ENCODE assay signal across 8 cellular contexts in the genomic region with DNA sequence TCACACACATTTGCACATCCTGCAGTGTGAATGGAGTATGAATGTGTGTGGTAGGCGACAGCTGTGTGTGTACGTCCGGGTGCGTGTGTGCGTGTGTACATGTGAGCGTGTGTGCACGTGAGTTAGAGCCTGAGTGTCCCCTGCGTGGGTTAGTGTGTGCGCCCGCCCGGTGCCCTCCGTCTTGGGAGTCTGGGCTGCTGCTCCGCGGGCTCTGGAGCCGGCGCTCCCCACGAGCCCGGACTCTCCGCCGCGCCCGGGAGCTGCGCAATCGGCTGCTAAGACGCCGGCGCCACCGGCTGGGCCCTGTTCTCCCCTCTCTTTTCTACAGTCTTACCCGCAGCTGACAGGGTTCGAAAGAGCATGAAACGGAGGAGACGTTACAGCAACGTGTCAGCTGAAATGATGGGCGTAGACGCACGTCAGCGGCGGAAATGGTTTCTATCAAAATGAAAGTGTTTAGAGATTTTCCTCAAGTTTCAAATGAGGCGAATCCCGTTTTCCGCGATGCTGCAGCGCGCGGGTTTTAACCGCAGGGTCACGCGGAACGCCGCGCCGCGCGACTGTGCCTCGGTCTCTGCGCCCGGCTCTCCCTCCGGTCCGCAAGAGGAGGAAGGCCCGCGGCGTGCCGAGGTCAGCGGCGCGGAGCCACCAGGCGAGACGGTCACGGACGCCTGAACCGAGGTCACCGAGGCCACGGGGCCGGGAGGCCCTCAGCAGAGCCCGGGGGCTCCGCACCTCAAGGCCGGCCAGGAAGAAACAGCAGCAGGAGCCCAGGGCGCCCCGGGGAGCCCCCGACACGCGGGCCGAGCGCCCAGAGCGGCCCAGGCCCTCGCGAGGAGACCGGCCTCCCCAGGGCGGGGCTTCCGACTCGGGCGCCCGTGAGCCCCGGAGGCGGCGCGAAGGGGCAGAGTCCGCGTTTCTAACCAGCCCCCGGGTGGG.
DNase-seq lines count a peak whose midpoint lies in the region; ATAC-seq and TF ChIP-seq lines count a peak whose summit lies in the region.

No MANE protein-coding gene starts in this region.

- peak overlapping the region; percentile 87 for H3K4me3 Mint-ChIP-seq in CD8-positive, alpha-beta T cell
- peak overlapping the region; percentile 74 for H3K4me3 Mint-ChIP-seq in T-helper 1 cell treated with Interleukin-12 subunit alpha and Interleukin-12 subunit beta and Interleukin-4 antibody, amounts not matched to agents 30 μg/mL and 1 μg/mL, for 36 hours

- H3K27ac ChIP-seq in CD8-positive, alpha-beta T cell (ENCODE audit: low read depth, low read length): peak overlapping the region; percentile 98
- H3K27ac ChIP-seq in HCT116 (ENCODE audit: low read depth, low read length) (peak overlapping the region; percentile 29; the same call in 1 of the 2 replicates), skeletal muscle tissue (ENCODE audit: low read depth, low read length) (no peak overlapping the region)

- no TSS peak for BruUV-seq in HCT116 (replicated peaks; lab: Mats Ljungman, UMichigan)

- H3K79me2 ChIP-seq in HCT116 (ENCODE audit: insufficient read depth, low read length): no peaks in the 10 kb centered on the region

- H3K9me2 ChIP-seq in HCT116 (ENCODE audit: insufficient read depth): no peaks in the 10 kb centered on the region

- H3K9ac ChIP-seq in HCT116 (ENCODE audit: low read length) (peak overlapping the region; percentile 57), skeletal muscle tissue (ENCODE audit: low read depth in 1 of 3, low read length in 3 of 3) (peak overlapping the region in 2 of 3 donors; percentile 50 to 56)

- H3K4me1 Mint-ChIP-seq in CD8-positive, alpha-beta T cell (ENCODE audit: low read depth): peaks cover 11% of the 10 kb centered on the region
- no peaks in the 10 kb centered on the region for H3K4me1 Mint-ChIP-seq in T-helper 1 cell treated with Interleukin-12 subunit alpha and Interleukin-12 subunit beta and Interleukin-4 antibody, amounts not matched to agents 30 μg/mL and 1 μg/mL, for 36 hours (ENCODE audit: low read depth)

- CTCF ChIA-PET in CD8-positive, alpha-beta T cell (lab: Charles Lee): no interaction called here
- CTCF ChIA-PET in HCT116 (lab: Charles Lee): no interaction called here

- intact Hi-C loops in CD8-positive, alpha-beta T cell (cut with DNase I, micrococcal nuclease): loop anchor here (2.0 to 10.0 kb wide), 4 partner anchors 147 to 920 kb away; a partner anchor contains a TSS
- intact Hi-C loops in HCT116 (cut with micrococcal nuclease): no loop called here

- POLR2A ChIA-PET in CD8-positive, alpha-beta T cell (lab: Charles Lee): interaction anchor here (0.5 to 1.8 kb wide), 3 partner anchors 78 to 307 kb away, joined by 3 to 5 read pairs (median 3); a partner anchor contains a TSS
- POLR2A ChIA-PET in HCT116 (lab: Charles Lee): no interaction called here

- H3K9me3 ChIP-seq in CD8-positive, alpha-beta T cell (ENCODE audit: low read length): no peaks in the 10 kb centered on the region
- H3K9me3 ChIP-seq in HCT116 (ENCODE audit: control insufficient read depth in 1 of 2, insufficient read depth in 1 of 2, low read depth in 1 of 2, low read length in 2 of 2) (no peaks in the 10 kb centered on the region), iPS-18c (ENCODE audit: control insufficient read depth, insufficient read depth, low read length) (peaks cover 4% of the 10 kb centered on the region), skeletal muscle tissue (ENCODE audit: control insufficient read depth in 3 of 3, low read length in 3 of 3) (peaks cover 0 to 4% (median 2%) of the 10 kb centered on the region in 3 donors)

- peak; percentile 68 for ATAC-seq in CD8-positive, alpha-beta T cell
- peak; percentile 82 for ATAC-seq in HCT116

- peak overlapping the region; percentile 91 for H3K4me2 ChIP-seq in HCT116 (ENCODE audit: low read length)

- H3K27me3 ChIP-seq in CD8-positive, alpha-beta T cell (ENCODE audit: insufficient read depth, low read length): no peaks in the 10 kb centered on the region
- peaks cover 4% of the 10 kb centered on the region; the same call in 1 of the 2 replicates for H3K27me3 ChIP-seq in HCT116 (ENCODE audit: insufficient read depth, low read length)
- H3K27me3 ChIP-seq in skeletal muscle tissue (ENCODE audit: control insufficient read depth in 3 of 3, insufficient read depth in 3 of 3, low read length in 3 of 3): peaks cover 44 to 77% (median 55%) of the 10 kb centered on the region in 3 donors

- H3K4me3 ChIP-seq in CD8-positive, alpha-beta T cell (ENCODE audit: low read depth, low read length): peak overlapping the region; percentile 98
- H3K4me3 ChIP-seq in HCT116 (replicated peaks in 1 of 2; ENCODE audit: low read depth in 1 of 2, low read length in 2 of 2): peak overlapping the region; percentile 46 to 63
- peak overlapping the region; percentile 50 for H3K4me3 ChIP-seq in iPS-18c (ENCODE audit: insufficient read depth, low read depth, low read length)
- H3K4me3 ChIP-seq in skeletal muscle tissue (ENCODE audit: low read length in 3 of 3): peak overlapping the region; percentile 68 to 70 (median 69)

- no peak for TF ChIP-seq POLR2A in HCT116 (IDR thresholded peaks at IDR 0.05; ENCODE audit: borderline replicate concordance, extremely low read depth, insufficient read depth, insufficient read length)

- peak overlapping the region; percentile 65 for H2AFZ ChIP-seq in HCT116 (ENCODE audit: low read depth, low read length, poor library complexity, severe bottlenecking)

- DNase-seq in CD8-positive, alpha-beta T cell: peak; percentile 30 to 77 (median 54)
- no peak for DNase-seq in HCT116 (ENCODE audit: low read depth, low spot score)
- peak; percentile 50 for DNase-seq in astrocyte of the hippocampus (ENCODE audit: low read depth, low spot score)
- no peak for DNase-seq in T1000 (lab: John Stamatoyannopoulos, UW)
- no peak for DNase-seq in GOT3 (lab: John Stamatoyannopoulos, UW)

- TF ChIP-seq CTCF in CD8-positive, alpha-beta T cell (IDR thresholded peaks at IDR 0.05): no peak
- TF ChIP-seq CTCF in HCT116 (IDR thresholded peaks at IDR 0.05 in 2 of 3, conservative IDR thresholded peaks at IDR 0.05 in 1 of 3; ENCODE audit: borderline replicate concordance in 1 of 3, insufficient read depth in 1 of 3, low read depth in 2 of 3, low read length in 2 of 3): no peak

- H3K4me1 ChIP-seq in CD8-positive, alpha-beta T cell (ENCODE audit: insufficient read depth, low read length): no peaks in the 10 kb centered on the region
- H3K4me1 ChIP-seq in HCT116 (ENCODE audit: control insufficient read depth in 1 of 2, insufficient read depth in 2 of 2, low read length in 2 of 2) (peaks cover 0 to 15% of the 10 kb centered on the region in 2 experiments; a peak in 2 of 4 replicates), skeletal muscle tissue (ENCODE audit: control insufficient read depth in 3 of 3, insufficient read depth in 3 of 3, low read length in 3 of 3) (peaks cover 4 to 9% (median 7%) of the 10 kb centered on the region in 3 donors)

- RAD21 ChIA-PET in HCT116 (lab: Charles Lee; ENCODE audit: low non-redundant PET in 1 of 2, low total read pairs in 2 of 2, uncharacterized antibody in 2 of 2, unreplicated experiment in 2 of 2): no interaction called here

- TF ChIP-seq RAD21 in HCT116 (IDR thresholded peaks at IDR 0.05; ENCODE audit: low read depth): no peak

- no peaks in the 10 kb centered on the region for H3K9me3 Mint-ChIP-seq in CD8-positive, alpha-beta T cell
- no peaks in the 10 kb centered on the region for H3K9me3 Mint-ChIP-seq in T-helper 1 cell treated with Interleukin-12 subunit alpha and Interleukin-12 subunit beta and Interleukin-4 antibody, amounts not matched to agents 30 μg/mL and 1 μg/mL, for 36 hours

- peaks cover 3% of the 10 kb centered on the region for H3K36me3 Mint-ChIP-seq in CD8-positive, alpha-beta T cell
- H3K36me3 Mint-ChIP-seq in T-helper 1 cell treated with Interleukin-12 subunit alpha and Interleukin-12 subunit beta and Interleukin-4 antibody, amounts not matched to agents 30 μg/mL and 1 μg/mL, for 36 hours (ENCODE audit: low read depth): no peaks in the 10 kb centered on the region

- H4K20me1 ChIP-seq in HCT116 (ENCODE audit: insufficient read depth): no peaks in the 10 kb centered on the region

- peak overlapping the region; percentile 91 for H3K27ac Mint-ChIP-seq in CD8-positive, alpha-beta T cell
- peak overlapping the region; percentile 58 for H3K27ac Mint-ChIP-seq in T-helper 1 cell treated with Interleukin-12 subunit alpha and Interleukin-12 subunit beta and Interleukin-4 antibody, amounts not matched to agents 30 μg/mL and 1 μg/mL, for 36 hours

- no peaks in the 10 kb centered on the region for H3K36me3 ChIP-seq in CD8-positive, alpha-beta T cell (ENCODE audit: insufficient read depth, low read length)
- no peaks in the 10 kb centered on the region for H3K36me3 ChIP-seq in HCT116 (ENCODE audit: control insufficient read depth in 1 of 2, insufficient read depth in 2 of 2, low read length in 2 of 2)
- no peaks in the 10 kb centered on the region for H3K36me3 ChIP-seq in skeletal muscle tissue (ENCODE audit: control insufficient read depth in 3 of 3, insufficient read depth in 3 of 3, low read length in 3 of 3)

- no peaks in the 10 kb centered on the region for H3K27me3 Mint-ChIP-seq in CD8-positive, alpha-beta T cell (ENCODE audit: low read depth)
- no peaks in the 10 kb centered on the region for H3K27me3 Mint-ChIP-seq in T-helper 1 cell treated with Interleukin-12 subunit alpha and Interleukin-12 subunit beta and Interleukin-4 antibody, amounts not matched to agents 30 μg/mL and 1 μg/mL, for 36 hours (ENCODE audit: low read depth)

TF ChIP-seq in HCT116, 20 proteins besides CTCF, POLR2A, EP300 and RAD21:
- no peak for TF ChIP-seq SRF (IDR thresholded peaks at IDR 0.05; ENCODE audit: low read depth)
- 0 out of 2 replicates have a peak, but pooled peaks have one; percentile 88 for TF ChIP-seq EZH2 (IDR thresholded peaks at IDR 0.05)
- no peak for TF ChIP-seq TCF7L2 (IDR thresholded peaks at IDR 0.05; ENCODE audit: borderline replicate concordance, extremely low read depth, insufficient read depth, insufficient read length)
- TF ChIP-seq, protein P1, sequence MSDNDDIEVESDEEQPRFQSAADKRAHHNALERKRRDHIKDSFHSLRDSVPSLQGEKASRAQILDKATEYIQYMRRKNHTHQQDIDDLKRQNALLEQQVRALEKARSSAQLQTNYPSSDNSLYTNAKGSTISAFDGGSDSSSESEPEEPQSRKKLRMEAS (IDR thresholded peaks at IDR 0.05): peak; percentile 71
- peak; percentile 49; the same call in 1 of the 2 replicates for TF ChIP-seq ZFX (IDR thresholded peaks at IDR 0.05)
TF ChIP-seq in HCT116: peak in this region for 3.

Comparison
In these comparisons a context has a peak if more than half of its experiments do, and no peak if none do; other contexts are left out.
1. DNase-seq: peak in CD8-positive, alpha-beta T cell (7 of 7) and astrocyte of the hippocampus (single experiment); none in HCT116 (single experiment), T1000 (single experiment) and GOT3 (single experiment).
2. Peak in every context shown above with its lines, with median percentiles within 50 percentile points of each other: H3K4me3 ChIP-seq.